Comparison of ENCODE assay signal across 34 cellular contexts in genomic region chr4:19838858-19839257, GRCh38.
"Had no signal": no experiment of that assay in that cellular context is flagged by ENCODE, and none has a peak within 500 bp of the region (broad histone marks: within the 10 kb centered on the region; RNA-seq: fewer than 3 reads in every experiment).

No MANE protein-coding gene starts in this region.

- H3K9me3 ChIP-seq: MG63 had no signal

- DNase-seq: Karpas-422, Kasumi-1, KG1, MG63, MM.1S, MV-4-11, NCI-H1048, NCI-H1092, NCI-H1092 treated with DMSO at 0.1 percent for 48 hours, NCI-H1105, NCI-H1105 treated with DMSO at 0.1 percent for 48 hours, NCI-H1417, NCI-H1417 treated with DMSO at 0.1 percent for 48 hours, NCI-H1436, NCI-H1436 treated with DMSO at 0.1 percent for 48 hours, NCI-H146, NCI-H1694, NCI-H1694 treated with DMSO at 0.1 percent for 48 hours, NCI-H187, NCI-H187 treated with DMSO at 0.1 percent for 48 hours, NCI-H1930, NCI-H2029, NCI-H2029 treated with DMSO at 0.1 percent for 48 hours, NCI-H2081, NCI-H2081 treated with DMSO at 0.1 percent for 48 hours, NCI-H2107, NCI-H2171, NCI-H2171 treated with DMSO at 0.1 percent for 48 hours, NCI-H2227 treated with DMSO at 0.1 percent for 48 hours, NCI-H226, NCI-H345, NCI-H446, NCI-H446 treated with DMSO at 0.1 percent for 48 hours had no signal

- H3K36me3 ChIP-seq: MG63 had no signal

- H3K9ac ChIP-seq: KMS-11 had no signal

- H3K27ac ChIP-seq: KMS-11 had no signal

- H3K4me2 ChIP-seq: KMS-11 had no signal

- H3K27me3 ChIP-seq: MG63 had no signal

- H3K4me3 ChIP-seq: MG63 had no signal
